1 cellular context compared by ENCODE assay signal in genomic region chr4:5399790-5400421, GRCh38.
TF ChIP-seq lines count a peak whose summit lies in the region.

No MANE protein-coding gene starts in this region.

TF ChIP-seq in H1, 55 proteins besides CTCF, POLR2A, EP300 and RAD21 (continued from another document):
- TF ChIP-seq CHD7 (IDR thresholded peaks at IDR 0.05; ENCODE audit: insufficient replicate concordance, low read length) = no peak
- no peak for TF ChIP-seq POLR2AphosphoS5 (IDR thresholded peaks at IDR 0.05; ENCODE audit: low read depth, low read length)
- no peak for TF ChIP-seq TAF7 (optimal IDR thresholded peaks at IDR 0.05; ENCODE audit: borderline replicate concordance, low read depth, low read length)
- no peak for TF ChIP-seq BRCA1 (IDR thresholded peaks at IDR 0.05; ENCODE audit: low read depth, low read length)
- TF ChIP-seq ATF2 (IDR thresholded peaks at IDR 0.05; ENCODE audit: low read length) = no peak
- TF ChIP-seq HDAC6 (IDR thresholded peaks at IDR 0.05; ENCODE audit: low read depth, low read length) = no peak
- TF ChIP-seq RXRA (IDR thresholded peaks at IDR 0.05; ENCODE audit: insufficient read depth, low read depth, low read length) = no peak
- no peak for TF ChIP-seq NANOG (IDR thresholded peaks at IDR 0.05; ENCODE audit: insufficient read depth, low read depth, low read length, poor library complexity, severe bottlenecking)
- TF ChIP-seq TBP (IDR thresholded peaks at IDR 0.05; ENCODE audit: low read depth, low read length) = no peak
- TF ChIP-seq POU5F1 (IDR thresholded peaks at IDR 0.05; ENCODE audit: low read depth, low read length) = no peak
- TF ChIP-seq BACH1 (IDR thresholded peaks at IDR 0.05; ENCODE audit: low read length) = no peak
